ENCODE assay signal across 20 cellular contexts in genomic region chr9:12538842-12539584, GRCh38.
A peak's percentile ranks its signal among the peaks of the same experiment; 100 is the strongest.
DNase-seq lines count a peak whose midpoint lies in the region; ATAC-seq and TF ChIP-seq lines count a peak whose summit lies in the region.
"Had no signal": no experiment of that assay in that cellular context is flagged by ENCODE, and none has a peak within 500 bp of the region (broad histone marks: within the 10 kb centered on the region; RNA-seq: fewer than 3 reads in every experiment).

No MANE protein-coding gene starts in this region.

- intact Hi-C loops in thyroid gland (cut with DNase I), result no loop called here

- TF ChIP-seq CTCF in choroid plexus epithelial cell (conservative IDR thresholded peaks at IDR 0.05; ENCODE audit: low read depth, low read length), result no peak
- no peak for TF ChIP-seq CTCF in lung (IDR thresholded peaks at IDR 0.05; ENCODE audit: control extremely low read depth, extremely low read depth)
- TF ChIP-seq CTCF in thyroid gland (IDR thresholded peaks at IDR 0.05), result no peak

- H3K36me3 Mint-ChIP-seq in immature natural killer cell, result no peaks in the 10 kb centered on the region
- H3K36me3 Mint-ChIP-seq: CD4-positive, alpha-beta memory T cell; neural progenitor cell had no signal

- H3K4me1 ChIP-seq in lung (ENCODE audit: control insufficient read depth in 2 of 2, insufficient read depth in 2 of 2, low read length in 2 of 2) (no peaks in the 10 kb centered on the region), thyroid gland (no peaks in the 10 kb centered on the region)
- H3K4me1 ChIP-seq: neural progenitor cell, SJCRH30 had no signal

- no peaks in the 10 kb centered on the region for H3K36me3 ChIP-seq in lung (ENCODE audit: control insufficient read depth in 2 of 2, insufficient read depth in 2 of 2, low read length in 2 of 2)
- no peaks in the 10 kb centered on the region for H3K36me3 ChIP-seq in thyroid gland
- H3K36me3 ChIP-seq: neural progenitor cell, SJCRH30 had no signal

- H3K27ac Mint-ChIP-seq in immature natural killer cell, result no peak overlapping the region
- H3K27ac Mint-ChIP-seq: CD4-positive, alpha-beta memory T cell; neural progenitor cell had no signal

- H3K4me3 ChIP-seq in choroid plexus epithelial cell (ENCODE audit: low read depth, low read length) (peak overlapping the region; percentile 41), lung (no peak overlapping the region), thyroid gland (replicated peaks in 1 of 3) (no peak overlapping the region)
- H3K4me3 ChIP-seq: mucosa of descending colon, neural progenitor cell, SJCRH30 had no signal

- 45 to 68% methylated on average over 13 of the region's 13 CpGs for WGBS in lung, 2 donors
- 63 to 65% methylated on average over 13 of the region's 13 CpGs for WGBS in thyroid gland, 2 donors

- H3K9me3 Mint-ChIP-seq in immature natural killer cell, result peaks cover 12 to 51% (median 28%) of the 10 kb centered on the region in 6 donors
- H3K9me3 Mint-ChIP-seq: neural progenitor cell had no signal

- peak; percentile 34 for ATAC-seq in lung (ENCODE audit: insufficient read depth, low FRiP score)
- ATAC-seq: activated CD4-positive, CD25-positive, alpha-beta regulatory T cell treated with anti-CD3 and anti-CD28 coated beads, Interleukin-2, amount 50 U/mL, for 24 hours; activated naive CD4-positive, alpha-beta T cell treated with anti-CD3 and anti-CD28 coated beads, Interleukin-2, amount 50 U/mL, for 72 hours; mucosa of descending colon had no signal

- H3K27me3 Mint-ChIP-seq in immature natural killer cell (ENCODE audit: low read depth in 3 of 3), result peaks cover 0 to 2% (median 0%) of the 10 kb centered on the region in 3 donors
- H3K27me3 Mint-ChIP-seq: CD4-positive, alpha-beta memory T cell had no signal

- DNase-seq in D341Med (ENCODE audit: low spot score) (peak; percentile 22), NCI-H1694 (lab: John Stamatoyannopoulos, UW) (peak; percentile 24), choroid plexus epithelial cell (ENCODE audit: low read depth) (peak; percentile 18), lung (ENCODE audit: low spot score) (no peak), medulla oblongata (ENCODE audit: extremely low spot score) (no peak), thyroid gland (no peak), HCEC 1CT (no peak), immature natural killer cell (no peak)
- DNase-seq: activated CD8-positive, alpha-beta memory T cell treated with anti-CD3 and anti-CD28 coated beads for 24 hours; activated T-cell treated with anti-CD3 and anti-CD28 coated beads, Interleukin-2, amount 50 U/mL, for 48 hours; CD4-positive, alpha-beta memory T cell; cortex of kidney; mucosa of descending colon; NCI-H2029; SJCRH30; stimulated activated CD8-positive, alpha-beta memory T cell treated with anti-CD3 and anti-CD28 coated beads, Interleukin-4, amount 100 ng/mL, for 48 hours had no signal

- no peak overlapping the region for H3K4me3 Mint-ChIP-seq in immature natural killer cell
- H3K4me3 Mint-ChIP-seq: neural progenitor cell had no signal

- no peak for TF ChIP-seq POLR2A in thyroid gland (IDR thresholded peaks at IDR 0.05)

- H3K9me3 ChIP-seq in lung (ENCODE audit: control insufficient read depth in 2 of 2, insufficient read depth in 1 of 2, low read length in 1 of 2) (peaks cover 2 to 3% of the 10 kb centered on the region in 2 donors), thyroid gland (no peaks in the 10 kb centered on the region)
- H3K9me3 ChIP-seq: mucosa of descending colon, SJCRH30 had no signal

- H3K27ac ChIP-seq in lung (ENCODE audit: low read depth in 1 of 2, low read length in 1 of 2) (no peak overlapping the region), thyroid gland (no peak overlapping the region)
- H3K27ac ChIP-seq: HL-60, neural progenitor cell, SJCRH30 had no signal

- no peaks in the 10 kb centered on the region for H3K27me3 ChIP-seq in lung (ENCODE audit: control insufficient read depth, insufficient read depth)
- H3K27me3 ChIP-seq in thyroid gland, result no peaks in the 10 kb centered on the region
- H3K27me3 ChIP-seq: neural progenitor cell, SJCRH30 had no signal

- H3K4me1 Mint-ChIP-seq in immature natural killer cell, result no peaks in the 10 kb centered on the region
- H3K4me1 Mint-ChIP-seq: CD4-positive, alpha-beta memory T cell; neural progenitor cell had no signal

Comparison
In these comparisons a context has a peak if more than half of its experiments do, and no peak if none do; other contexts are left out.
1. DNase-seq: peak in D341Med (single experiment), NCI-H1694 (single experiment) and choroid plexus epithelial cell (single experiment); none in lung (single experiment), medulla oblongata (single experiment), thyroid gland (0 of 2), HCEC 1CT (single experiment) and immature natural killer cell (0 of 3).